1 cellular context compared by ENCODE assay signal in the genomic region with DNA sequence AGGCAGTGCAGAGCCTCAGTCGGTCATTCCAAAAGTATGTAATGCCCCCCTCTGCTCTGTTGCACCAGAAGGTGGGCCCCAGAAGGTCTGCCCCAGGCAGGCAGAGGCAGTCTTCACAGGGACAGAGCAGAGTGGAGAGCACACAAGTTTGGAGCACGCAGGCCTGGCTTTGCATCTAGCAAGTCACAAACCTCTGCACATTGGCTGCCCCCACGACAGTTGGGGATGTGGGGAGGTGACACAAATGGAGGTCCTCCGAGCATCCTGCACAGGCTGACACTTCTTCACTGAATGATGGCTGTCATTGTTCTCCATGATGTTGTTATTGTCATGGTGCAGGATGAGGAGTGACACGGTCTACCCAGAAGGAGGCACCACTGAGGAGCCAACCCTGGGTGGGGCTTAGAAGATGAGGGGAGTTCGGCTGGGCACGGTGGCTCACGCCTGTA.
TF ChIP-seq lines count a peak whose summit lies in the region.

No MANE protein-coding gene starts in this region.

TF ChIP-seq in GM23338, 12 proteins besides CTCF, POLR2A, EP300 and RAD21:
- no peak for TF ChIP-seq ZNF114 (CRISPR knock-in tag; IDR thresholded peaks at IDR 0.05)
- no peak for TF ChIP-seq CREB1 (CRISPR knock-in tag; IDR thresholded peaks at IDR 0.05; ENCODE audit: low read depth)
- TF ChIP-seq NANOG (IDR thresholded peaks at IDR 0.05; ENCODE audit: borderline replicate concordance) = no peak
- TF ChIP-seq ZNF331 (CRISPR knock-in tag; IDR thresholded peaks at IDR 0.05; ENCODE audit: low read depth) = no peak
